8 cellular contexts compared by ENCODE assay signal in the genomic region with DNA sequence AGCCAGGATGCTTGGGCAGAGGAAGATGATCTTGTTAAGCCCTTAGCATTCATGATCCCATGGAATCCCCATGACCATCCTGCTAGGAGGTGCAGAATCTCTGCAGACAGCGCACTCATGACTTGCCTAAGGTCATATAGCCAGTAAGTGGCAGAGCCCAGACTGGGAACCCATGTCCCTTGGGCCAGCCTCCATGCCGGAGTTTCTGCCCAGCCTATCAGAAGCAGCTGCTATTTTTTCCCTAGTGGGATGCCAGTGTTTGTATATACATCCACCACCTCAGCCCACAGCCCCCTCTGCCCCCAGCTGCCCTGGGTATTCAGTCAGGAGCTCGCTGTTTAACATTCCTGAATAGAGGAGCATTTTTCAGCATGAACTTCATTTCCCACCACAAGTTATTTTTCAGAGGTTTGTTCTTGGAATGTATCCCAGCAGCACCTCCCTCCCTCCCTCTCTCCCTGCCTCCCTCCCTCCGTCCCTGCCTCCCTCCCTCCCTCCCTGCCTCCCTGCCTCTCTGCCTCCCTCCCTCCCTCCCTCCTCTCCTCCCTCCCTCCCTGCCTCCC. TPM values are rescaled to one million over a fixed set of nuclear protein-coding genes. Genes with fewer than 3 reads are reported as not detected.
DNase-seq lines count a peak whose midpoint lies in the region; ATAC-seq and TF ChIP-seq lines count a peak whose summit lies in the region.

No MANE protein-coding gene starts in this region.

- intact Hi-C loops in breast epithelium (cut with DNase I; ENCODE audit: low total_unique reads), result no loop called here
- intact Hi-C loops in MCF 10A (cut with micrococcal nuclease), result no loop called here
- intact Hi-C loops in aorta (cut with DNase I), result loop anchor here in 1 of 2 donors (5.0 kb wide), 1 partner anchor 40 kb away; no protein-coding TSS in a partner anchor

- H3K4me1 ChIP-seq in breast epithelium (peaks cover 26 to 40% of the 10 kb centered on the region in 2 donors), aorta (ENCODE audit: control insufficient read depth in 1 of 2, insufficient read depth in 2 of 2, low read length in 2 of 2) (peaks cover 5 to 11% of the 10 kb centered on the region in 2 donors)

- H3K27me3 Mint-ChIP-seq in MCF 10A (ENCODE audit: insufficient read depth, unreplicated experiment) (no peaks in the 10 kb centered on the region), brain (peaks cover 6% of the 10 kb centered on the region), memory B cell (no peaks in the 10 kb centered on the region)

- H3K36me3 ChIP-seq in breast epithelium (no peaks in the 10 kb centered on the region), aorta (ENCODE audit: control insufficient read depth in 1 of 2, insufficient read depth in 2 of 2, low read length in 1 of 2) (no peaks in the 10 kb centered on the region)

- POLR2A ChIA-PET in MCF 10A (lab: Yijun Ruan, JAX), result interaction anchor here (1.1 to 1.7 kb wide), 2 partner anchors 10 to 134 kb away, joined by 3 to 11 read pairs; no protein-coding TSS in a partner anchor

- no peak overlapping the region for H3K27ac Mint-ChIP-seq in MCF 10A (ENCODE audit: low read depth, unreplicated experiment)
- peak overlapping the region in 4 of 5 experiments; percentile 15 to 95 (median 90) for H3K27ac Mint-ChIP-seq in brain
- peak overlapping the region; percentile 56 for H3K27ac Mint-ChIP-seq in memory B cell

- H3K27ac ChIP-seq in breast epithelium (peak overlapping the region; percentile 89 to 93), aorta (ENCODE audit: low read depth in 1 of 2, low read length in 2 of 2) (peak overlapping the region in 1 of 2 donors; percentile 96)

- CTCF ChIA-PET in MCF 10A (lab: Yijun Ruan, JAX), result interaction anchor here (1.9 to 2.1 kb wide), 2 partner anchors 8 to 10 kb away, joined by 4 to 8 read pairs; no protein-coding TSS in a partner anchor

- TF ChIP-seq CTCF in breast epithelium (IDR thresholded peaks at IDR 0.05) (no peak), MCF 10A (IDR thresholded peaks at IDR 0.05; ENCODE audit: unreplicated experiment) (no peak), brain (conservative IDR thresholded peaks at IDR 0.05) (no peak)

- no peak for TF ChIP-seq POLR2A in breast epithelium (IDR thresholded peaks at IDR 0.05)

- no peak for ATAC-seq in memory B cell (ENCODE audit: low read depth)
- ATAC-seq in aorta (ENCODE audit: low FRiP score), result peak; percentile 75
- no peak for ATAC-seq in GM21619 (IDR thresholded peaks at IDR 0.05; ENCODE audit: unreplicated experiment)
- ATAC-seq in HG03196 (IDR thresholded peaks at IDR 0.05; ENCODE audit: unreplicated experiment), result no peak

- H3K4me3 Mint-ChIP-seq in MCF 10A (ENCODE audit: unreplicated experiment) (no peak overlapping the region), brain (peak overlapping the region in 1 of 5 experiments; percentile 33), memory B cell (no peak overlapping the region)

- H3K9me3 ChIP-seq in breast epithelium, result no peaks in the 10 kb centered on the region
- H3K9me3 ChIP-seq in aorta (ENCODE audit: control insufficient read depth, low read length), result no peaks in the 10 kb centered on the region

- 5 to 6% methylated on average over 4 of the region's 4 CpGs for WGBS in aorta, 2 donors

- H3K9me3 Mint-ChIP-seq in MCF 10A (ENCODE audit: unreplicated experiment), result no peaks in the 10 kb centered on the region
- no peaks in the 10 kb centered on the region for H3K9me3 Mint-ChIP-seq in brain
- H3K9me3 Mint-ChIP-seq in memory B cell, result no peaks in the 10 kb centered on the region

- no peak for DNase-seq in breast epithelium (ENCODE audit: low spot score in 2 of 2)
- DNase-seq in MCF 10A (ENCODE audit: unreplicated experiment), result no peak
- no peak for DNase-seq in memory B cell (ENCODE audit: low spot score in 2 of 2)
- DNase-seq in aorta, result peak in 1 of 2 donors; percentile 74
- no peak for DNase-seq in COR-L47 (lab: John Stamatoyannopoulos, UW)

- peak overlapping the region in 1 of 3 donors; percentile 29 for H3K4me3 ChIP-seq in breast epithelium
- H3K4me3 ChIP-seq in aorta (ENCODE audit: low read length in 2 of 2), result no peak overlapping the region

- H3K36me3 Mint-ChIP-seq in MCF 10A (ENCODE audit: insufficient read depth, unreplicated experiment), result no peaks in the 10 kb centered on the region
- H3K36me3 Mint-ChIP-seq in brain, result peaks cover 19% of the 10 kb centered on the region
- peaks cover 2% of the 10 kb centered on the region for H3K36me3 Mint-ChIP-seq in memory B cell

- H3K27me3 ChIP-seq in breast epithelium (no peaks in the 10 kb centered on the region), aorta (ENCODE audit: control insufficient read depth in 1 of 2, insufficient read depth in 2 of 2, low read length in 1 of 2) (no peaks in the 10 kb centered on the region)

- no TSS peak for BruUV-seq in MCF 10A (replicated peaks; lab: Mats Ljungman, UMichigan)

- H3K4me1 Mint-ChIP-seq in MCF 10A (ENCODE audit: insufficient read depth, unreplicated experiment), result peaks cover 26% of the 10 kb centered on the region
- H3K4me1 Mint-ChIP-seq in brain, result peaks cover 46% of the 10 kb centered on the region
- H3K4me1 Mint-ChIP-seq in memory B cell, result peaks cover 25% of the 10 kb centered on the region

RNA-seq across cellular contexts. Expression of gene SUSD2, which starts 34.4 kb away (rescaled TPM):
- 1 to 10 TPM in 2 of 3 donors, under 1 TPM in 1; 0.80 to 7.9 (median 5.6) TPM for total RNA-seq in breast epithelium
- total RNA-seq in MCF 10A (2022), result 13.3 and 32.8 TPM in 2 replicates
- 2.7 TPM for polyA plus RNA-seq in brain (ENCODE audit: insufficient read depth, low read depth, low replicate concordance)
- total RNA-seq in aorta, result 10 to 100 TPM; 11.2 to 15.0 TPM
- 10 to 100 TPM in 1 of 2 donors, 1 to 10 TPM in 1; 7.1 to 79.5 TPM for polyA plus RNA-seq in aorta
